In genomic region chr19:17077447-17078028, GRCh38 we compare ENCODE assay signal across 10 cellular contexts. TPM values are rescaled to one million over a fixed set of nuclear protein-coding genes. Genes with fewer than 3 reads are reported as not detected.
DNase-seq lines count a peak whose midpoint lies in the region; ATAC-seq and TF ChIP-seq lines count a peak whose summit lies in the region.
"Had no signal": no experiment of that assay in that cellular context is flagged by ENCODE, and none has a peak within 500 bp of the region (broad histone marks: within the 10 kb centered on the region; RNA-seq: fewer than 3 reads in every experiment).

No MANE protein-coding gene starts in this region.

- no peak for DNase-seq in GM12865 (ENCODE audit: low read depth)
- no peak for DNase-seq in T-cell
- no peak for DNase-seq in fibroblast of lung (ENCODE audit: low read depth in 2 of 2)
- no peak for DNase-seq in stimulated activated effector memory CD8-positive, alpha-beta T cell treated with anti-CD3 and anti-CD28 coated beads, Interleukin-12 subunit alpha, Interleukin-12 subunit beta, amount 100 ng/mL, for 72 hours (ENCODE audit: low spot score in 2 of 2)
- no peak for DNase-seq in stimulated activated naive CD4-positive, alpha-beta T cell treated with Interleukin-2 at 50 U/mL for 16 hours (lab: John Stamatoyannopoulos, UW)
- no peak for DNase-seq in SIG-M5 treated with dmso at 0.1 percent for 504 hours (lab: John Stamatoyannopoulos, UW; ENCODE audit: unreplicated experiment)
- DNase-seq: NCI-H1048, SW 1271 had no signal

- H3K4me3 ChIP-seq in GM12865 (ENCODE audit: low read depth, low read length) (peak overlapping the region; percentile 92), fibroblast of lung (replicated peaks in 1 of 4; ENCODE audit: control extremely low read depth in 1 of 4, insufficient read depth in 1 of 4, low read depth in 3 of 4, low read length in 4 of 4) (peak overlapping the region; percentile 67 to 80 (median 79))

- H3K9ac ChIP-seq in fibroblast of lung (ENCODE audit: insufficient read depth, low read length), result peak overlapping the region; percentile 21

- peaks cover 31% of the 10 kb centered on the region for H3K4me1 ChIP-seq in fibroblast of lung (ENCODE audit: control insufficient read depth, extremely low read depth, insufficient read depth, low read length)

- peaks cover 67 to 80% (median 79%) of the 10 kb centered on the region in 3 donors for H3K4me1 Mint-ChIP-seq in T-cell
- H3K4me1 Mint-ChIP-seq in stimulated activated effector memory CD8-positive, alpha-beta T cell treated with anti-CD3 and anti-CD28 coated beads, Interleukin-12 subunit alpha, Interleukin-12 subunit beta, amount 100 ng/mL, for 72 hours, result peaks cover 81% of the 10 kb centered on the region

- no peak for ATAC-seq in T-cell (replicated peaks in 1 of 4)
- no peak for ATAC-seq in stimulated activated effector memory CD8-positive, alpha-beta T cell treated with anti-CD3 and anti-CD28 coated beads, Interleukin-12 subunit alpha, Interleukin-12 subunit beta, amount 100 ng/mL, for 72 hours
- no peak for ATAC-seq in HG02571 (IDR thresholded peaks at IDR 0.05; ENCODE audit: unreplicated experiment)

- no peaks in the 10 kb centered on the region for H3K27me3 Mint-ChIP-seq in T-cell

- H3K4me3 Mint-ChIP-seq in T-cell, result peak overlapping the region; percentile 95 to 99 (median 97)
- peak overlapping the region; percentile 99 for H3K4me3 Mint-ChIP-seq in stimulated activated effector memory CD8-positive, alpha-beta T cell treated with anti-CD3 and anti-CD28 coated beads, Interleukin-12 subunit alpha, Interleukin-12 subunit beta, amount 100 ng/mL, for 72 hours

- no peaks in the 10 kb centered on the region for H3K27me3 ChIP-seq in fibroblast of lung (ENCODE audit: control insufficient read depth, insufficient read depth, low read length)
- H3K27me3 ChIP-seq: cardiac muscle cell had no signal

- H3K4me2 ChIP-seq in fibroblast of lung (ENCODE audit: extremely low read depth, insufficient read depth, low read length), result peak overlapping the region; percentile 71

- no peaks in the 10 kb centered on the region for H4K20me1 ChIP-seq in fibroblast of lung (ENCODE audit: control insufficient read depth, extremely low read depth, insufficient read depth, low read length)

- no peaks in the 10 kb centered on the region for H3K9me3 Mint-ChIP-seq in T-cell
- no peaks in the 10 kb centered on the region for H3K9me3 Mint-ChIP-seq in stimulated activated effector memory CD8-positive, alpha-beta T cell treated with anti-CD3 and anti-CD28 coated beads, Interleukin-12 subunit alpha, Interleukin-12 subunit beta, amount 100 ng/mL, for 72 hours

- H3K79me2 ChIP-seq in fibroblast of lung (ENCODE audit: control insufficient read depth, insufficient read depth, low read length), result peaks cover 85% of the 10 kb centered on the region

- H3K9me3 ChIP-seq in fibroblast of lung (ENCODE audit: control insufficient read depth, insufficient read depth, low read depth, low read length), result no peaks in the 10 kb centered on the region

- CTCF ChIA-PET in T-cell (lab: Charles Lee), result no interaction called here

- POLR2A ChIA-PET in T-cell (lab: Charles Lee), result interaction anchor here in 1 of 2 donors (0.8 to 1.7 kb wide), 2 partner anchors 48 to 258 kb away, joined by 3 to 5 read pairs; no protein-coding TSS in a partner anchor

- no peak overlapping the region for H2AFZ ChIP-seq in fibroblast of lung (ENCODE audit: low read length)

- no peaks in the 10 kb centered on the region for H3K36me3 Mint-ChIP-seq in T-cell
- H3K36me3 Mint-ChIP-seq in stimulated activated effector memory CD8-positive, alpha-beta T cell treated with anti-CD3 and anti-CD28 coated beads, Interleukin-12 subunit alpha, Interleukin-12 subunit beta, amount 100 ng/mL, for 72 hours, result peaks cover 63% of the 10 kb centered on the region

- no peaks in the 10 kb centered on the region for H3K36me3 ChIP-seq in fibroblast of lung (ENCODE audit: control insufficient read depth, insufficient read depth, low read length)
- H3K36me3 ChIP-seq: cardiac muscle cell had no signal

- TF ChIP-seq CTCF in GM12865 (IDR thresholded peaks at IDR 0.05; ENCODE audit: insufficient read depth, low read depth, low read length, missing control alignments) (no peak), fibroblast of lung (conservative IDR thresholded peaks at IDR 0.05 in 1 of 2, IDR thresholded peaks at IDR 0.05 in 1 of 2; ENCODE audit: low read depth in 1 of 2, low read length in 2 of 2) (no peak)

- H3K27ac Mint-ChIP-seq in T-cell, result peak overlapping the region; percentile 40 to 87
- no peak overlapping the region for H3K27ac Mint-ChIP-seq in stimulated activated effector memory CD8-positive, alpha-beta T cell treated with anti-CD3 and anti-CD28 coated beads, Interleukin-12 subunit alpha, Interleukin-12 subunit beta, amount 100 ng/mL, for 72 hours

- H3K27ac ChIP-seq in fibroblast of lung (ENCODE audit: insufficient read depth, low read length), result peak overlapping the region; percentile 99
- H3K27ac ChIP-seq: cardiac muscle cell had no signal

RNA-seq across cellular contexts. Expression of gene MYO9B, which starts 2.0 kb away (rescaled TPM):
- total RNA-seq in T-cell, result 100 to 1,000 TPM; 185 to 220 (median 202) TPM
- 44.2 and 52.5 TPM in 2 replicates for total RNA-seq in fibroblast of lung
- 32.5 and 39.5 TPM in 2 replicates for polyA plus RNA-seq in fibroblast of lung
- 64.0 and 66.2 TPM in 2 replicates for polyA plus RNA-seq in fibroblast of lung (2012)
- 143 and 156 TPM in 2 replicates for polyA minus RNA-seq in fibroblast of lung (ENCODE audit: low replicate concordance)

RNA-seq across cellular contexts. Expression of gene HAUS8, which starts 2.3 kb away (rescaled TPM):
- total RNA-seq in T-cell (10 to 100 TPM; 16.6 to 20.4 (median 19.3) TPM), fibroblast of lung (2.0 and 2.1 TPM in 2 replicates)
- 6.7 and 13.8 TPM in 2 replicates for polyA plus RNA-seq in fibroblast of lung
- polyA plus RNA-seq in fibroblast of lung (2012), result 5.0 and 12.2 TPM in 2 replicates
- 2.7 and 6.0 TPM in 2 replicates for polyA minus RNA-seq in fibroblast of lung (ENCODE audit: low replicate concordance)

RNA-seq across cellular contexts. Expression of gene CPAMD8, which starts 50.9 kb away (rescaled TPM):
- 1 to 10 TPM; 2.1 to 6.2 (median 2.9) TPM for total RNA-seq in T-cell
- total RNA-seq in fibroblast of lung, result 0.51 and 1.7 TPM in 2 replicates
- 0.14 and 0.21 TPM in 2 replicates for polyA plus RNA-seq in fibroblast of lung
- polyA plus RNA-seq in fibroblast of lung (2012), result 0.18 and 0.51 TPM in 2 replicates
- 3.7 and 5.5 TPM in 2 replicates for polyA minus RNA-seq in fibroblast of lung (ENCODE audit: low replicate concordance)
